Comparison of ENCODE assay signal across 20 cellular contexts in genomic region chrX:130636277-130636676, GRCh38.
"Had no signal": no experiment of that assay in that cellular context is flagged by ENCODE, and none has a peak within 500 bp of the region (broad histone marks: within the 10 kb centered on the region; RNA-seq: fewer than 3 reads in every experiment).

No MANE protein-coding gene starts in this region.

- H3K4me3 ChIP-seq: dorsolateral prefrontal cortex, gastrocnemius medialis, heart right ventricle, skin epidermis, testis, tibial nerve, upper lobe of right lung, vagina had no signal

- FAIRE-seq: islet of Langerhans had no signal

- H3K27me3 ChIP-seq: gastrocnemius medialis, testis, tibial nerve, upper lobe of right lung, vagina had no signal

- H3K36me3 ChIP-seq: upper lobe of right lung, vagina had no signal

- H3K9me3 ChIP-seq: gastrocnemius medialis, heart right ventricle, testis, tibial nerve, upper lobe of right lung, vagina had no signal

- H3K4me1 ChIP-seq: gastrocnemius medialis, heart right ventricle, testis, tibial nerve, upper lobe of right lung, vagina had no signal

- DNase-seq: dorsolateral prefrontal cortex; effector CD8-positive, alpha-beta T cell; gastrocnemius medialis; heart right ventricle; hypothalamus; kidney glomerular epithelial cell; mesendoderm; naive thymus-derived CD4-positive, alpha-beta T cell; nephron progenitor cell; stimulated activated CD4-positive, alpha-beta T cell treated with anti-CD3 and anti-CD28 coated beads, Interleukin-2, amount 100 ng/mL, for 24 hours; stimulated activated CD4-positive, alpha-beta T cell treated with anti-CD3 and anti-CD28 coated beads, Interleukin-4, amount 100 ng/mL, for 4 hours; stimulated activated naive B cell treated with anti-CD40 and anti-IgM and Interleukin-4, amounts not matched to agents 10 μg/mL and 1 μg/mL and 100 μg/mL, for 72 hours; stimulated activated naive CD8-positive, alpha-beta T cell treated with anti-CD3 and anti-CD28 coated beads, Interleukin-15, amount 100 ng/mL, for 72 hours; testis; upper lobe of right lung had no signal

- ATAC-seq: gastrocnemius medialis; heart right ventricle; naive thymus-derived CD4-positive, alpha-beta T cell; sciatic nerve; stimulated activated naive B cell treated with anti-CD40 and anti-IgM and Interleukin-4, amounts not matched to agents 10 μg/mL and 1 μg/mL and 100 μg/mL, for 72 hours; stimulated activated naive CD8-positive, alpha-beta T cell treated with anti-CD3 and anti-CD28 coated beads, Interleukin-15, amount 100 ng/mL, for 72 hours; upper lobe of right lung had no signal

- H3K27ac ChIP-seq: dorsolateral prefrontal cortex, gastrocnemius medialis, heart right ventricle, skin epidermis, testis, tibial nerve, upper lobe of right lung, vagina had no signal
